Comparison of ENCODE assay signal across 16 cellular contexts in the genomic region with DNA sequence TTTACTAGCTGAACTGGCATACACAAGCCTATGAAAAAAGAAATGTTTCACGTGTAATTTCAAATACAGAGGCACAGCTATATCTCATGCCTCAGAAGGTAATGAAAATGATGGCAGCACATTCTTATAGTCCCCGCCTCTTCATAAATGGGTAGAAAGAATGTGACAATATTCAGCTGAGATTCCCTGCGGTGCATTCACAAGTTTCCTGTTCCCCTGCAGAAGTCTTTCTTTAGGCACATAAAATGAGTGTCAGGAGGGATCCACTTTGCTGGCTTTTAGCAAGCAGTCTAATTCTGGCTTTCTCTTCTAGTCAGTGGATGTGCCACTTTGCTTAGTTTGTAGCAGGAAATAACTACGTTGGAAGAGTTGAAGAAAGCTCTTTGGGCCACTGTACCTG. TPM values are rescaled to one million over a fixed set of nuclear protein-coding genes. Genes with fewer than 3 reads are reported as not detected.
DNase-seq lines count a peak whose midpoint lies in the region; ATAC-seq, FAIRE-seq and TF ChIP-seq lines count a peak whose summit lies in the region.
"Had no signal": no experiment of that assay in that cellular context is flagged by ENCODE, and none has a peak within 500 bp of the region (broad histone marks: within the 10 kb centered on the region; RNA-seq: fewer than 3 reads in every experiment).

No MANE protein-coding gene starts in this region.

- H3K56ac ChIP-seq in H1 (replicated peaks; ENCODE audit: insufficient read length, low read depth, low read length) (no peak overlapping the region), mesendoderm (ENCODE audit: low read length) (no peak overlapping the region)

- no peak for TF ChIP-seq RAD21 in H1 (IDR thresholded peaks at IDR 0.05 in 1 of 2, conservative IDR thresholded peaks at IDR 0.05 in 1 of 2; ENCODE audit: low read depth in 2 of 2, low read length in 2 of 2)

- H3K4me2 ChIP-seq in H1 (ENCODE audit: insufficient read depth in 1 of 2, low read depth in 2 of 2, low read length in 2 of 2) (no peak overlapping the region; a peak in 1 of 4 replicates), mesendoderm (ENCODE audit: low read length) (no peak overlapping the region)
- H3K4me2 ChIP-seq: BLaER1 treated with 17β-estradiol and CSF1 and Interleukin-3, amounts not matched to agents 10 nM and 100 nM had no signal

- DNase-seq in A673 (ENCODE audit: low spot score) (peak; percentile 90), NCI-H2227 (lab: John Stamatoyannopoulos, UW; ENCODE audit: unreplicated experiment) (peak; percentile 22), H1 (ENCODE audit: low read depth in 1 of 2, low spot score in 2 of 2) (no peak), mesendoderm (peak; percentile 39), NCI-H2107 treated with DMSO at 0.1 percent for 48 hours (lab: John Stamatoyannopoulos, UW; ENCODE audit: unreplicated experiment) (no peak)
- DNase-seq in effector memory CD8-positive, alpha-beta T cell = no peak
- DNase-seq: CD4-positive, CD25-positive, alpha-beta regulatory T cell; DMS53; GF-D8; IMR-90; KBM-7 had no signal

- CTCF ChIA-PET in A673 (lab: Charles Lee) = no interaction called here
- CTCF ChIA-PET in H1 (lab: Charles Lee; ENCODE audit: partially characterized antibody) = no interaction called here

- H4K5ac ChIP-seq in H1 (ENCODE audit: insufficient read length, low read depth, low read length) (peak overlapping the region; percentile 4), mesendoderm (ENCODE audit: low read length) (no peak overlapping the region)

- no peak overlapping the region for H3K18ac ChIP-seq in H1 (ENCODE audit: extremely low read depth, low read length)
- no peak overlapping the region for H3K18ac ChIP-seq in mesendoderm (ENCODE audit: low read length)

- no peak for TF ChIP-seq POLR2A in H1 (IDR thresholded peaks at IDR 0.05; ENCODE audit: control extremely low read depth in 1 of 2, low read depth in 2 of 2, low read length in 2 of 2)

- H3K36me3 Mint-ChIP-seq in effector memory CD8-positive, alpha-beta T cell (ENCODE audit: insufficient read depth) = no peaks in the 10 kb centered on the region
- H3K36me3 Mint-ChIP-seq: CD4-positive, CD25-positive, alpha-beta regulatory T cell had no signal

- no peaks in the 10 kb centered on the region for H3K23me2 ChIP-seq in H1 (ENCODE audit: low read depth, low read length)

- no peaks in the 10 kb centered on the region for H3K36me3 ChIP-seq in A673 (ENCODE audit: insufficient read depth, low read length, poor library complexity, severe bottlenecking)
- no peaks in the 10 kb centered on the region for H3K36me3 ChIP-seq in H1 (ENCODE audit: control insufficient read depth in 2 of 4, insufficient read depth in 4 of 4, low read length in 3 of 4)
- H3K36me3 ChIP-seq in mesendoderm (ENCODE audit: control insufficient read depth, insufficient read depth, low read length) = no peaks in the 10 kb centered on the region
- H3K36me3 ChIP-seq: BLaER1 treated with 17β-estradiol and CSF1 and Interleukin-3, amounts not matched to agents 10 nM and 100 nM; HAP-1 had no signal

- no peak overlapping the region for H2AFZ ChIP-seq in H1 (ENCODE audit: low read length)

- H3K4me1 ChIP-seq in A673 (ENCODE audit: insufficient read depth, low read length, poor library complexity, severe bottlenecking) = peaks cover 32% of the 10 kb centered on the region
- H3K4me1 ChIP-seq in H1 (replicated peaks in 1 of 4; ENCODE audit: control insufficient read depth in 3 of 4, insufficient read depth in 4 of 4, low read length in 3 of 4) = peaks cover 0 to 5% (median 3%) of the 10 kb centered on the region in 4 experiments; a peak in 2 of 7 replicates
- H3K4me1 ChIP-seq in mesendoderm (ENCODE audit: control insufficient read depth, low read depth, low read length) = peaks cover 2% of the 10 kb centered on the region
- H3K4me1 ChIP-seq: HAP-1 had no signal

- no peak overlapping the region for H2BK12ac ChIP-seq in H1 (ENCODE audit: low read depth, low read length)

- no peaks in the 10 kb centered on the region for H3K27me3 Mint-ChIP-seq in effector memory CD8-positive, alpha-beta T cell
- H3K27me3 Mint-ChIP-seq: CD4-positive, CD25-positive, alpha-beta regulatory T cell had no signal

- ATAC-seq in HG03521 (IDR thresholded peaks at IDR 0.05; ENCODE audit: unreplicated experiment) (no peak), HG03039 (IDR thresholded peaks at IDR 0.05; ENCODE audit: unreplicated experiment) (no peak)
- ATAC-seq in effector memory CD8-positive, alpha-beta T cell (replicated peaks) = no peak

- H3K4ac ChIP-seq in H1 (replicated peaks; ENCODE audit: insufficient read length, low read depth, low read length) (no peak overlapping the region), mesendoderm (ENCODE audit: low read depth, low read length) (no peak overlapping the region)

- H4K20me1 ChIP-seq in H1 (replicated peaks in 1 of 2; ENCODE audit: control insufficient read depth in 1 of 2, insufficient read depth in 2 of 2, low read length in 2 of 2) = no peaks in the 10 kb centered on the region
- H4K20me1 ChIP-seq: BLaER1 treated with 17β-estradiol and CSF1 and Interleukin-3, amounts not matched to agents 10 nM and 100 nM had no signal

- peak overlapping the region; percentile 73 for H3K27ac ChIP-seq in A673 (ENCODE audit: low read depth, low read length, poor library complexity, severe bottlenecking)
- no peak overlapping the region for H3K27ac ChIP-seq in H1 (ENCODE audit: low read depth, low read length)
- H3K27ac ChIP-seq in mesendoderm (ENCODE audit: low read depth, low read length) = no peak overlapping the region
- H3K27ac ChIP-seq: 22Rv1; BLaER1 treated with 17β-estradiol and CSF1 and Interleukin-3, amounts not matched to agents 10 nM and 100 nM had no signal

- TF ChIP-seq CTCF in A673 (conservative IDR thresholded peaks at IDR 0.05; ENCODE audit: low read depth, low read length) = no peak
- TF ChIP-seq CTCF in H1 (IDR thresholded peaks at IDR 0.05; ENCODE audit: control extremely low read depth in 1 of 3, insufficient read depth in 1 of 3, low read depth in 1 of 3, low read length in 3 of 3) = no peak

- H4K8ac ChIP-seq in H1 (ENCODE audit: extremely low read depth, insufficient read depth, low read length) = no peak overlapping the region
- no peak overlapping the region for H4K8ac ChIP-seq in mesendoderm (ENCODE audit: low read depth, low read length)

- no peak overlapping the region for H3K14ac ChIP-seq in H1 (ENCODE audit: insufficient read length)

- no TSS peak for BruUV-seq in A673 (replicated peaks; lab: Mats Ljungman, UMichigan)

- H3K79me2 ChIP-seq in H1 (ENCODE audit: control insufficient read depth in 1 of 2, insufficient read depth in 2 of 2, low read length in 2 of 2) (no peaks in the 10 kb centered on the region), mesendoderm (ENCODE audit: control insufficient read depth, insufficient read depth, low read length) (no peaks in the 10 kb centered on the region)

- H2BK120ac ChIP-seq in H1 (replicated peaks; ENCODE audit: low read depth, low read length) = peak overlapping the region; percentile 47
- H2BK120ac ChIP-seq in mesendoderm (ENCODE audit: low read depth, low read length) = no peak overlapping the region

- H3K79me1 ChIP-seq in H1 (ENCODE audit: low read depth, low read length) (no peaks in the 10 kb centered on the region), mesendoderm (ENCODE audit: low read length) (no peaks in the 10 kb centered on the region)

- no peaks in the 10 kb centered on the region for H3K4me1 Mint-ChIP-seq in effector memory CD8-positive, alpha-beta T cell (ENCODE audit: low read depth in 2 of 2)
- H3K4me1 Mint-ChIP-seq: CD4-positive, CD25-positive, alpha-beta regulatory T cell had no signal

- no peak overlapping the region for H3K27ac Mint-ChIP-seq in effector memory CD8-positive, alpha-beta T cell

- WGBS in H1 (ENCODE audit: extremely low coverage in 1 of 2, insufficient coverage in 1 of 2, insufficient read length in 1 of 2, insufficient replicate concordance in 2 of 2, low coverage in 1 of 2, low lambda C conversion rate in 2 of 2, missing lambda C conversion rate in 1 of 2), 2 experiments = 62% methylated on average over 4 of the region's 4 CpGs; no CpG with 5 or more reads in 1 of the 2 experiments
- no CpG with 5 or more reads among the region's 4 CpGs for WGBS in mesendoderm (ENCODE audit: extremely low coverage, insufficient coverage, low lambda C conversion rate)

- H3K4me3 ChIP-seq in A673 (ENCODE audit: low read depth, low read length, poor library complexity, severe bottlenecking) = no peak overlapping the region
- no peak overlapping the region; a peak in 1 of 8 replicates for H3K4me3 ChIP-seq in H1 (ENCODE audit: extremely low read depth in 1 of 4, insufficient read depth in 2 of 4, low read depth in 3 of 4, low read length in 4 of 4)
- H3K4me3 ChIP-seq in mesendoderm (ENCODE audit: low read length) = no peak overlapping the region
- H3K4me3 ChIP-seq: BLaER1 treated with 17β-estradiol and CSF1 and Interleukin-3, amounts not matched to agents 10 nM and 100 nM; HAP-1 had no signal

- H3K9me3 ChIP-seq in A673 (ENCODE audit: low read depth, low read length, poor library complexity, severe bottlenecking) (no peaks in the 10 kb centered on the region), H1 (ENCODE audit: insufficient read depth in 2 of 2, low read depth in 1 of 2, low read length in 1 of 2) (no peaks in the 10 kb centered on the region; a peak in 1 of 4 replicates)
- H3K9me3 ChIP-seq: BLaER1 treated with 17β-estradiol and CSF1 and Interleukin-3, amounts not matched to agents 10 nM and 100 nM; HAP-1 had no signal

- no peak for TF ChIP-seq EP300 in H1 (IDR thresholded peaks at IDR 0.05; ENCODE audit: borderline replicate concordance in 1 of 2, low read depth in 2 of 2, low read length in 2 of 2)

- H2BK20ac ChIP-seq in H1 (ENCODE audit: low read length) = no peak overlapping the region

- H4K91ac ChIP-seq in H1 (replicated peaks; ENCODE audit: insufficient read length, low read length) = no peak overlapping the region

- H3K9ac ChIP-seq in H1 (replicated peaks in 1 of 4; ENCODE audit: extremely low read depth in 1 of 4, low read depth in 3 of 4, low read length in 3 of 4) = no peak overlapping the region
- no peak overlapping the region for H3K9ac ChIP-seq in mesendoderm (ENCODE audit: low read length)
- H3K9ac ChIP-seq: BLaER1 treated with 17β-estradiol and CSF1 and Interleukin-3, amounts not matched to agents 10 nM and 100 nM had no signal

- no peak overlapping the region for H3K4me3 Mint-ChIP-seq in effector memory CD8-positive, alpha-beta T cell
- H3K4me3 Mint-ChIP-seq: CD4-positive, CD25-positive, alpha-beta regulatory T cell had no signal

- H2AK5ac ChIP-seq in H1 (ENCODE audit: low read depth, low read length) = no peak overlapping the region
- H2AK5ac ChIP-seq in mesendoderm (ENCODE audit: low read length) = no peak overlapping the region

- no peak overlapping the region for H2BK15ac ChIP-seq in H1 (ENCODE audit: low read length)
- H2BK15ac ChIP-seq in mesendoderm (replicated peaks; ENCODE audit: low read depth) = no peak overlapping the region

- POLR2A ChIA-PET in A673 (lab: Charles Lee; ENCODE audit: low non-redundant PET) = no interaction called here
- POLR2A ChIA-PET in H1 (lab: Charles Lee; ENCODE audit: partially characterized antibody) = no interaction called here

- intact Hi-C loops in A673 (cut with micrococcal nuclease; ENCODE audit: unreplicated experiment) = no loop called here

- H2BK5ac ChIP-seq in H1 (ENCODE audit: low read depth, low read length) = no peak overlapping the region
- H2BK5ac ChIP-seq in mesendoderm (ENCODE audit: low read length) = no peak overlapping the region

- FAIRE-seq in H1 (lab: Jason Lieb, UNC) = no peak

- peaks cover 5 to 7% of the 10 kb centered on the region in 2 donors for H3K9me3 Mint-ChIP-seq in effector memory CD8-positive, alpha-beta T cell

- no peaks in the 10 kb centered on the region for H3K27me3 ChIP-seq in A673 (replicated peaks; ENCODE audit: insufficient read depth, low read depth, low read length, poor library complexity)
- H3K27me3 ChIP-seq in H1 (replicated peaks in 1 of 4; ENCODE audit: control insufficient read depth in 3 of 4, extremely low read depth in 1 of 4, insufficient read depth in 3 of 4, low read length in 3 of 4) = no peaks in the 10 kb centered on the region
- no peaks in the 10 kb centered on the region for H3K27me3 ChIP-seq in mesendoderm (ENCODE audit: insufficient read depth, low read length, poor library complexity)
- H3K27me3 ChIP-seq: BLaER1 treated with 17β-estradiol and CSF1 and Interleukin-3, amounts not matched to agents 10 nM and 100 nM had no signal

- H3K23ac ChIP-seq in H1 (ENCODE audit: insufficient read length) (no peak overlapping the region), mesendoderm (ENCODE audit: low read length) (no peak overlapping the region)

RNA-seq across cellular contexts. Expression of a gene that starts 56.1 kb away (rescaled TPM):
- not detected in 2 replicates for total RNA-seq in A673 (2021)
- 2.0 and 2.6 TPM in 2 replicates for total RNA-seq in H1 (2021; fragmentation: NEBNext Ultra II Directional; extraction: Animal tissue kit (Norgen Biotek cat#: 25700))
- polyA plus RNA-seq in H1 (2011; rRNA removed) = 0.39 and 1.9 TPM in 2 replicates
- polyA plus RNA-seq in H1 (2011; cell fraction: cytosol; rRNA removed) = 1.1 TPM
- polyA plus RNA-seq in H1 (2011; cell fraction: nucleus; rRNA removed) = 2.2 TPM
- 1.7 to 4.0 TPM (median 1.8 TPM) in 4 replicates for polyA plus RNA-seq in H1 (2012, experiment 1 of 2)
- polyA plus RNA-seq in H1 (2012, experiment 2 of 2) = 0.13 TPM
- polyA plus RNA-seq in H1 (2013, experiment 1 of 2) = 1.0 TPM
- 1.0 TPM for polyA plus RNA-seq in H1 (2013, experiment 2 of 2)
- 10.0 and 21.1 TPM in 2 replicates for polyA minus RNA-seq in H1 (2011; rRNA and poly(A)+ RNA removed)
- 2.9 TPM for polyA minus RNA-seq in H1 (2011; cell fraction: cytosol; rRNA and poly(A)+ RNA removed)
- 30.4 TPM for polyA minus RNA-seq in H1 (2011; cell fraction: nucleus; rRNA and poly(A)+ RNA removed)
- polyA plus RNA-seq in mesendoderm (2013, experiment 1 of 2) = 0.04 TPM
- polyA plus RNA-seq in mesendoderm (2013, experiment 2 of 2) = 0.11 TPM
- total RNA-seq: CD4-positive, CD25-positive, alpha-beta regulatory T cell; IMR-90 had no signal
- polyA plus RNA-seq: CD4-positive, CD25-positive, alpha-beta regulatory T cell; IMR-90 had no signal

Comparison
In these comparisons a context has a peak if more than half of its experiments do, and no peak if none do; other contexts are left out.
1. DNase-seq: peak in A673 (single experiment), NCI-H2227 (single experiment) and mesendoderm (single experiment); none in H1 (0 of 2), effector memory CD8-positive, alpha-beta T cell (0 of 3) and NCI-H2107 treated with DMSO at 0.1 percent for 48 hours (single experiment).